In genomic region chr5:31106742-31107546, GRCh38 we compare ENCODE assay signal across 13 cellular contexts.
A peak's percentile ranks its signal among the peaks of the same experiment; 100 is the strongest.
DNase-seq lines count a peak whose midpoint lies in the region; ATAC-seq and TF ChIP-seq lines count a peak whose summit lies in the region.
"Had no signal": no experiment of that assay in that cellular context is flagged by ENCODE, and none has a peak within 500 bp of the region (broad histone marks: within the 10 kb centered on the region; RNA-seq: fewer than 3 reads in every experiment).

No MANE protein-coding gene starts in this region.

- H3K79me2 ChIP-seq in GM23338 (replicated peaks; ENCODE audit: insufficient read depth) (no peaks in the 10 kb centered on the region), neural progenitor cell (ENCODE audit: low read depth) (no peaks in the 10 kb centered on the region)

- H3K9me2 ChIP-seq in GM23338 (ENCODE audit: insufficient read depth): peaks cover 3% of the 10 kb centered on the region

- H4K20me1 ChIP-seq in GM23338 (replicated peaks; ENCODE audit: insufficient read depth): no peaks in the 10 kb centered on the region
- H4K20me1 ChIP-seq in neural progenitor cell (ENCODE audit: low read depth): no peaks in the 10 kb centered on the region

- H3K27me3 ChIP-seq in GM23338 (ENCODE audit: insufficient read depth) (no peaks in the 10 kb centered on the region), neural progenitor cell (no peaks in the 10 kb centered on the region)
- H3K27me3 ChIP-seq: suprapubic skin had no signal

- no peak overlapping the region for H2AFZ ChIP-seq in GM23338
- no peak overlapping the region for H2AFZ ChIP-seq in neural progenitor cell (replicated peaks)

- no peaks in the 10 kb centered on the region for H3F3A ChIP-seq in GM23338 (replicated peaks; ENCODE audit: low read depth)
- peaks cover 31% of the 10 kb centered on the region for H3F3A ChIP-seq in neural progenitor cell (ENCODE audit: low read depth)

- DNase-seq in GM23338 (ENCODE audit: low spot score) (peak; percentile 47), NCI-H748 treated with DMSO at 0.1 percent for 48 hours (lab: John Stamatoyannopoulos, UW) (peak; percentile 98), fibroblast of gingiva (ENCODE audit: low read depth) (peak; percentile 46), neural progenitor cell (ENCODE audit: low spot score) (peak; percentile 85), NCI-H1694 treated with DMSO at 0.1 percent for 48 hours (lab: John Stamatoyannopoulos, UW) (no peak), SKM-1 treated with dmso at 0.1 percent for 144 hours (lab: John Stamatoyannopoulos, UW; ENCODE audit: unreplicated experiment) (no peak), NOMO-1 (lab: John Stamatoyannopoulos, UW; ENCODE audit: unreplicated experiment in 2 of 2) (no peak)
- DNase-seq: activated T-cell treated with anti-CD3 and anti-CD28 coated beads for 4 hours; CD8-positive, alpha-beta T cell; NCI-H1930 had no signal

- H3K4me3 ChIP-seq in GM23338 (no peak overlapping the region), neural progenitor cell (peak overlapping the region; percentile 23)
- H3K4me3 ChIP-seq: suprapubic skin had no signal

- TF ChIP-seq CTCF in GM23338 (conservative IDR thresholded peaks at IDR 0.05; ENCODE audit: low read depth in 2 of 2) (no peak), neural progenitor cell (IDR thresholded peaks at IDR 0.05) (no peak)

- H3K9ac ChIP-seq in neural progenitor cell: no peak overlapping the region

- H3K27ac Mint-ChIP-seq in GM23338: peak overlapping the region; percentile 47; the same call in 1 of the 2 replicates
- H3K27ac Mint-ChIP-seq in neural progenitor cell: peak overlapping the region; percentile 17
- H3K27ac Mint-ChIP-seq: CD8-positive, alpha-beta T cell had no signal

- H3K4me1 ChIP-seq in GM23338 (ENCODE audit: insufficient read depth): peaks cover 44% of the 10 kb centered on the region
- peaks cover 56% of the 10 kb centered on the region for H3K4me1 ChIP-seq in neural progenitor cell
- H3K4me1 ChIP-seq: suprapubic skin had no signal

- H3K27me3 Mint-ChIP-seq in GM23338 (ENCODE audit: insufficient read depth, low read depth, poor library complexity) (peaks cover 3% of the 10 kb centered on the region), neural progenitor cell (ENCODE audit: insufficient read depth, low read depth) (peaks cover 51% of the 10 kb centered on the region)

- H3K36me3 Mint-ChIP-seq in GM23338 (ENCODE audit: low read depth) (no peaks in the 10 kb centered on the region; the same call in 2 of the 3 replicates), neural progenitor cell (peaks cover 4% of the 10 kb centered on the region)
- H3K36me3 Mint-ChIP-seq: CD8-positive, alpha-beta T cell had no signal

- no peak overlapping the region for H3K27ac ChIP-seq in GM23338 (ENCODE audit: low read depth)
- H3K27ac ChIP-seq in neural progenitor cell: peak overlapping the region; percentile 82
- H3K27ac ChIP-seq: suprapubic skin had no signal

- H3K4me3 Mint-ChIP-seq in GM23338 (no peak overlapping the region), neural progenitor cell (peak overlapping the region; percentile 22)
- H3K4me3 Mint-ChIP-seq: CD8-positive, alpha-beta T cell had no signal

- H3K36me3 ChIP-seq in GM23338 (ENCODE audit: insufficient read depth) (no peaks in the 10 kb centered on the region), neural progenitor cell (no peaks in the 10 kb centered on the region)
- H3K36me3 ChIP-seq: suprapubic skin had no signal

- peaks cover 42% of the 10 kb centered on the region for H3K4me1 Mint-ChIP-seq in GM23338
- H3K4me1 Mint-ChIP-seq in neural progenitor cell: peaks cover 51% of the 10 kb centered on the region

- H3K4me2 ChIP-seq in GM23338: peak overlapping the region; percentile 19; the same call in 1 of the 2 replicates
- H3K4me2 ChIP-seq in neural progenitor cell: peak overlapping the region; percentile 57

- ATAC-seq in GM23338 (peak; percentile 86), HG03175 (IDR thresholded peaks at IDR 0.05; ENCODE audit: unreplicated experiment) (no peak)
- ATAC-seq: CD8-positive, alpha-beta T cell; left lobe of liver had no signal

- no peaks in the 10 kb centered on the region for H3K9me3 Mint-ChIP-seq in GM23338
- H3K9me3 Mint-ChIP-seq in neural progenitor cell: peaks cover 15% of the 10 kb centered on the region
- H3K9me3 Mint-ChIP-seq: CD8-positive, alpha-beta T cell had no signal

- H3K9me3 ChIP-seq in neural progenitor cell (ENCODE audit: low read depth): no peaks in the 10 kb centered on the region
- H3K9me3 ChIP-seq: suprapubic skin had no signal

TF ChIP-seq in GM23338, 12 proteins besides CTCF, POLR2A, EP300 and RAD21:
- TF ChIP-seq EZH2 (IDR thresholded peaks at IDR 0.05; ENCODE audit: low read depth, unreplicated experiment): no peak
- TF ChIP-seq NANOG (IDR thresholded peaks at IDR 0.05; ENCODE audit: borderline replicate concordance): 0 out of 2 replicates have a peak, but pooled peaks have one; percentile 33
- peak; percentile 26; the same call in 1 of the 2 replicates for TF ChIP-seq ZNF462 (CRISPR knock-in tag; IDR thresholded peaks at IDR 0.05)

Comparison
In these comparisons a context has a peak if more than half of its experiments do, and no peak if none do; other contexts are left out.
1. DNase-seq: peak in GM23338 (single experiment), NCI-H748 treated with DMSO at 0.1 percent for 48 hours (single experiment), fibroblast of gingiva (single experiment) and neural progenitor cell (single experiment); none in NCI-H1694 treated with DMSO at 0.1 percent for 48 hours (single experiment), SKM-1 treated with dmso at 0.1 percent for 144 hours (single experiment) and NOMO-1 (0 of 2).